Comparison of ENCODE assay signal across 9 cellular contexts in the genomic region with DNA sequence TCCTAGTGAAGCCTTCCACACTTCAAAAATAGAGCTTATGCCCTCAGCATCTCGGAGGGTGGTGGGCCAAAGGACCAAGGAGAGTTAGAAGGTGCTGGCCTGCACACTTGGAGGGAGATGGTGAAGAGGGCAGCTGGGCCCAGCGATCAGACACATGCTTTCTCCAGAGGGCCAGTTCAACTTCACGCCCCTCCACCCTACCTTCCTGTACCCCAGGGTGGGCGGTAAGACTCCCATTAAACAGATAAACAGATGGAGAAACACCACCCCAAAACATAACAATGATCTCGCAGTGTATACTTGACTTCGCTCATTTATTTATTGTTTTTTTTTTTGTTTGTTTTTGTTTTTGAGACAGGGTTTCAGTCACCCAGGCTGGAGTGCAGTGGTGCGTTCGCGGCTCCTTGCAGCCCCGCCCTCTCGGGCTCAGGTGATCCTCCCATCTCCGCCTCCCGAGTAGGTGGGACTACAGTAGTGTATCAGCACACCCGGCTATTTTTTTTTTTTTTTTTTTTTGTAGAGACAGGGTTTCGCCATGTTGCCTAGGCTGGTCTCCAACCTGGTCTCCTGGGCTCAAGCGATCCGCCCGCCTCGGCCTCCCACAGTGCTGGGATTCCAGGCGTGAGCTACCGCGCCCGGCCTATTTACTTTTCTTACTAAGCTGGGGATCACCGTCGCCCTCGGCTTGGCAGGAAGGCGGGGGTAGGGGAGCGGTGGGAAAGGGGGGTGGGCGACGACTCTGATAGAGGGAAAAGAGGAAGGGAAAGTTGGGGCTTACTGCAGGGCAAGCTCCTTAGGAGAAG. TPM values are rescaled to one million over a fixed set of nuclear protein-coding genes. Genes with fewer than 3 reads are reported as not detected.
DNase-seq lines count a peak whose midpoint lies in the region; TF ChIP-seq lines count a peak whose summit lies in the region.
"Had no signal": no experiment of that assay in that cellular context is flagged by ENCODE, and none has a peak within 500 bp of the region (broad histone marks: within the 10 kb centered on the region; RNA-seq: fewer than 3 reads in every experiment).

No MANE protein-coding gene starts in this region.

- TF ChIP-seq CTCF in DOHH2 (IDR thresholded peaks at IDR 0.05; ENCODE audit: low read depth, low read length, poor library complexity, severe bottlenecking) (no peak), ascending aorta (IDR thresholded peaks at IDR 0.05) (no peak), spleen (IDR thresholded peaks at IDR 0.05 in 8 of 11, conservative IDR thresholded peaks at IDR 0.05 in 3 of 11) (no peak)

- 5 to 8% (median 8%) methylated on average over 29 to 30 of the region's 30 CpGs for WGBS in spleen, 5 donors

- H3K27ac ChIP-seq in DOHH2 (ENCODE audit: low read depth, low read length) (peak overlapping the region; percentile 86), ascending aorta (peak overlapping the region; percentile 42 to 87), spleen (peak overlapping the region; percentile 67 to 95 (median 88))

- H3F3A ChIP-seq in DOHH2 (ENCODE audit: control insufficient read depth, insufficient read depth) = peaks cover 2% of the 10 kb centered on the region; the same call in 1 of the 2 replicates

- H3K36me3 ChIP-seq in DOHH2 (ENCODE audit: control insufficient read depth, low read length) (peaks cover 29% of the 10 kb centered on the region), HAP-1 (replicated peaks) (peaks cover 19% of the 10 kb centered on the region), ascending aorta (no peaks in the 10 kb centered on the region), spleen (peaks cover 0 to 21% (median 0%) of the 10 kb centered on the region in 6 donors)

- peaks cover 32% of the 10 kb centered on the region for H3K79me2 ChIP-seq in DOHH2 (ENCODE audit: control insufficient read depth, low read length)

- H3K27me3 ChIP-seq in DOHH2 (ENCODE audit: control insufficient read depth, low read length) (no peaks in the 10 kb centered on the region), HAP-1 (ENCODE audit: low read depth) (no peaks in the 10 kb centered on the region), ascending aorta (no peaks in the 10 kb centered on the region), spleen (replicated peaks in 1 of 7) (no peaks in the 10 kb centered on the region)

- in situ Hi-C loops in HAP-1 (cut with MboI; ENCODE audit: low sequenced_read_pairs) = no loop called here

- H4K20me1 ChIP-seq in DOHH2 (ENCODE audit: control insufficient read depth, insufficient read depth, low read depth, low read length) = peaks cover 3% of the 10 kb centered on the region; the same call in 1 of the 2 replicates

- intact Hi-C loops in ascending aorta (cut with DNase I) (loop anchor here (1.0 to 2.0 kb wide), 3 partner anchors 12 to 53 kb away; partner anchors contain the start of genes ACTR1A, CUEDC2 and SUFU), spleen (cut with DNase I; ENCODE audit: low total_unique reads) (no loop called here)

- H3K9me3 ChIP-seq in DOHH2 (ENCODE audit: control insufficient read depth, insufficient read depth, low read length) (no peaks in the 10 kb centered on the region), HAP-1 (no peaks in the 10 kb centered on the region), ascending aorta (no peaks in the 10 kb centered on the region), iPS-18c (ENCODE audit: control insufficient read depth, insufficient read depth, low read length) (no peaks in the 10 kb centered on the region), spleen (no peaks in the 10 kb centered on the region)

- no peaks in the 10 kb centered on the region for H3K9me2 ChIP-seq in DOHH2 (replicated peaks; ENCODE audit: control insufficient read depth, low read length)

- DNase-seq in HAP-1 (ENCODE audit: low spot score in 2 of 2) (peak; percentile 62 to 90), NCI-H1417 (lab: John Stamatoyannopoulos, UW) (peak; percentile 68 to 83 (median 79)), T-helper 2 cell (peak; percentile 59 to 95 (median 79)), ascending aorta (ENCODE audit: low spot score in 2 of 2) (peak; percentile 43 to 76), spleen (peak; percentile 95), GOT3 (lab: John Stamatoyannopoulos, UW) (no peak)

- peak overlapping the region; percentile 81 for H3K4me2 ChIP-seq in DOHH2 (ENCODE audit: low read length)

- TF ChIP-seq POLR2A in spleen (IDR thresholded peaks at IDR 0.05) = no peak

- H3K4me1 ChIP-seq in DOHH2 (ENCODE audit: control insufficient read depth, low read length) (peaks cover 28% of the 10 kb centered on the region), HAP-1 (peaks cover 12% of the 10 kb centered on the region), ascending aorta (peaks cover 5 to 12% of the 10 kb centered on the region in 2 donors), spleen (peaks cover 8 to 50% (median 33%) of the 10 kb centered on the region in 6 donors)

- H3K4me3 ChIP-seq in DOHH2 (ENCODE audit: low read length) (peak overlapping the region; percentile 93), HAP-1 (peak overlapping the region; percentile 70), ascending aorta (peak overlapping the region; percentile 89 to 94), iPS-18c (ENCODE audit: insufficient read depth, low read depth, low read length) (peak overlapping the region; percentile 89), spleen (peak overlapping the region; percentile 63 to 98 (median 81))

RNA-seq across cellular contexts. Expression of gene C10orf95, which starts 1.8 kb away (rescaled TPM):
- total RNA-seq in ascending aorta = not detected
- under 1 TPM in 4 of 7 donors, not detected in 3; 0.33 to 0.77 (median 0.47) TPM for total RNA-seq in spleen
- under 1 TPM; 0.06 to 0.33 (median 0.18) TPM for polyA plus RNA-seq in spleen
- total RNA-seq: glomerular endothelial cell had no signal

RNA-seq across cellular contexts. Expression of gene CUEDC2, which starts 17.1 kb away (rescaled TPM):
- 45.1 TPM for total RNA-seq in ascending aorta
- total RNA-seq in spleen = 10 to 100 TPM; 35.3 to 48.4 (median 43.0) TPM
- polyA plus RNA-seq in spleen = 10 to 100 TPM; 48.5 to 59.1 (median 58.7) TPM

RNA-seq across cellular contexts. Expression of gene FBXL15, which starts 28.9 kb away (rescaled TPM):
- total RNA-seq in ascending aorta = 16.5 TPM
- total RNA-seq in spleen = 10 to 100 TPM; 16.7 to 27.9 (median 22.8) TPM
- polyA plus RNA-seq in spleen = 10 to 100 TPM; 17.6 to 28.7 (median 23.6) TPM

RNA-seq across cellular contexts. Expression of gene PSD, which starts 30.9 kb away (rescaled TPM):
- total RNA-seq in ascending aorta (not detected), spleen (1 to 10 TPM in 6 of 7 donors, under 1 TPM in 1; 0.59 to 2.5 (median 1.3) TPM)
- 1 to 10 TPM in 2 of 3 donors, under 1 TPM in 1; 0.65 to 1.1 (median 1.0) TPM for polyA plus RNA-seq in spleen

RNA-seq across cellular contexts. Expression of gene ACTR1A, which starts 53.0 kb away (rescaled TPM):
- total RNA-seq in ascending aorta (200 TPM), spleen (10 to 100 TPM; 64.0 to 90.8 (median 76.7) TPM)
- 10 to 100 TPM; 25.5 to 54.3 (median 34.7) TPM for polyA plus RNA-seq in spleen
